ENCODE assay signal across 18 cellular contexts in the genomic region with DNA sequence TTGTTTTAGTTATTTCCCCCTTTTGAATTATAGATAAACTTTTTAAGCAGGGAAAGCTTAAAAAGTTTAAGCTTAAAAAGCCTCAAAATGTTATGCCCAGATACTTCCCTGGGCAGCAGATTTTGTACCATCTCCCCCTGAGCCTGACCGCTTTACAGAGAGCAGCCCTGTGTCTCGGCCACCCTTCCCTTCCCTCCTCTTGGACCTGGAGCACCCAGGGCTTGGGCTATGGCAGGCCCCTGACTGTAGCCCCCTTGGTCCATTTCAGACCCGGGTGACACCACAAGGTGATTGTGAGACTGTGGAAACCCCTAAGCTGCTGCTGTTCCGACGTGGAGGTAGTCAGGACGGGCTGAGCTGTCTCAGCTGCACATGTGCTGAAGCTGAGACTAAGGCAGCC.
DNase-seq lines count a peak whose midpoint lies in the region; ATAC-seq, FAIRE-seq and TF ChIP-seq lines count a peak whose summit lies in the region.
"Had no signal": no experiment of that assay in that cellular context is flagged by ENCODE, and none has a peak within 500 bp of the region (broad histone marks: within the 10 kb centered on the region; RNA-seq: fewer than 3 reads in every experiment).

No MANE protein-coding gene starts in this region.

- no peak for DNase-seq in A549 (ENCODE audit: low read depth in 1 of 2, low spot score in 1 of 2)
- no peak for DNase-seq in hepatocyte (ENCODE audit: low spot score)
- DNase-seq in uterus, result no peak
- DNase-seq in esophagus muscularis mucosa (ENCODE audit: extremely low spot score), result no peak
- DNase-seq in stimulated activated CD4-positive, alpha-beta T cell treated with anti-CD3 and anti-CD28 coated beads, Interleukin-4, amount 100 ng/mL, for 24 hours, result no peak
- no peak for DNase-seq in epidermal melanocyte (ENCODE audit: insufficient read length, low spot score)
- DNase-seq: 8988T; C1 segment of cervical spinal cord; CD4-positive, CD25-positive, alpha-beta regulatory T cell; CD8-positive, alpha-beta memory T cell; COR-L47; HCEC 1CT had no signal

- WGBS in A549 (ENCODE audit: missing lambda C conversion rate), result 78% methylated on average over 5 of the region's 6 CpGs
- 88% methylated on average over 6 of the region's 6 CpGs for WGBS in hepatocyte (ENCODE audit: low lambda C conversion rate, missing lambda C conversion rate)
- 88% methylated on average over 6 of the region's 6 CpGs for WGBS in esophagus muscularis mucosa

- CTCF ChIA-PET in A549 (lab: Yijun Ruan, JAX), result interaction anchor here (0.6 to 1.1 kb wide), 2 partner anchors 36 to 71 kb away, joined by 3 read pairs; no protein-coding TSS in a partner anchor

- H3K27ac ChIP-seq in A549 (peak overlapping the region; percentile 27 to 41; a peak in 2 of 6 replicates), KMS-11 (peak overlapping the region; percentile 21; the same call in 1 of the 2 replicates), hepatocyte (peak overlapping the region; percentile 44), uterus (peak overlapping the region; percentile 2 to 33), esophagus muscularis mucosa (replicated peaks in 1 of 4) (no peak overlapping the region)

- H4K20me1 ChIP-seq in KMS-11 (ENCODE audit: insufficient read depth) (no peaks in the 10 kb centered on the region), hepatocyte (ENCODE audit: insufficient read depth, poor library complexity, severe bottlenecking) (no peaks in the 10 kb centered on the region)

- H2AFZ ChIP-seq in KMS-11 (ENCODE audit: low read depth), result no peak overlapping the region
- H2AFZ ChIP-seq in hepatocyte, result no peak overlapping the region
- H2AFZ ChIP-seq: GM23338 had no signal

- H3K36me3 ChIP-seq in KMS-11 (ENCODE audit: insufficient read depth), result no peaks in the 10 kb centered on the region
- H3K36me3 ChIP-seq in hepatocyte (replicated peaks; ENCODE audit: insufficient read depth, low read depth), result no peaks in the 10 kb centered on the region
- H3K36me3 ChIP-seq in uterus, result no peaks in the 10 kb centered on the region
- no peaks in the 10 kb centered on the region for H3K36me3 ChIP-seq in esophagus muscularis mucosa

- H3K9me3 ChIP-seq in A549, result no peaks in the 10 kb centered on the region
- H3K9me3 ChIP-seq in hepatocyte (ENCODE audit: low read depth), result no peaks in the 10 kb centered on the region
- no peaks in the 10 kb centered on the region for H3K9me3 ChIP-seq in uterus
- H3K9me3 ChIP-seq in esophagus muscularis mucosa, result no peaks in the 10 kb centered on the region

- H3K79me2 ChIP-seq in KMS-11 (ENCODE audit: insufficient read depth, low read depth) (no peaks in the 10 kb centered on the region), hepatocyte (no peaks in the 10 kb centered on the region)

- TF ChIP-seq CTCF in A549 (IDR thresholded peaks at IDR 0.05), result no peak
- no peak for TF ChIP-seq CTCF in KMS-11 (conservative IDR thresholded peaks at IDR 0.05; ENCODE audit: low read depth, low read length)
- no peak for TF ChIP-seq CTCF in hepatocyte (IDR thresholded peaks at IDR 0.05; ENCODE audit: poor library complexity)
- TF ChIP-seq CTCF in uterus (IDR thresholded peaks at IDR 0.05), result no peak
- TF ChIP-seq CTCF in esophagus muscularis mucosa (IDR thresholded peaks at IDR 0.05), result no peak

- H3K27me3 ChIP-seq in KMS-11 (ENCODE audit: insufficient read depth, low read depth), result no peaks in the 10 kb centered on the region
- no peaks in the 10 kb centered on the region for H3K27me3 ChIP-seq in hepatocyte
- no peaks in the 10 kb centered on the region for H3K27me3 ChIP-seq in uterus
- H3K27me3 ChIP-seq in esophagus muscularis mucosa, result no peaks in the 10 kb centered on the region

- intact Hi-C loops in uterus (cut with DNase I; ENCODE audit: low total_unique reads) (no loop called here), esophagus muscularis mucosa (cut with DNase I) (no loop called here)

- H3K4me2 ChIP-seq in A549 (peak overlapping the region; percentile 48), KMS-11 (peak overlapping the region; percentile 31; the same call in 1 of the 2 replicates), hepatocyte (peak overlapping the region; percentile 1)
- H3K4me2 ChIP-seq: GM23338 had no signal

- POLR2A ChIA-PET in A549 (lab: Yijun Ruan, JAX), result no interaction called here

- TF ChIP-seq POLR2A in A549 (IDR thresholded peaks at IDR 0.05; ENCODE audit: low read length) (no peak), uterus (IDR thresholded peaks at IDR 0.05) (no peak), esophagus muscularis mucosa (IDR thresholded peaks at IDR 0.05; ENCODE audit: low read depth) (no peak)

- H3K4me1 ChIP-seq in A549 (peaks cover 15% of the 10 kb centered on the region; the same call in 2 of the 3 replicates), KMS-11 (ENCODE audit: low read depth, poor library complexity, severe bottlenecking) (peaks cover 100% of the 10 kb centered on the region), hepatocyte (ENCODE audit: insufficient read depth) (peaks cover 5% of the 10 kb centered on the region), uterus (no peaks in the 10 kb centered on the region), esophagus muscularis mucosa (peaks cover 6 to 25% (median 22%) of the 10 kb centered on the region in 4 donors)

- no peak overlapping the region for H3K4me3 ChIP-seq in A549
- H3K4me3 ChIP-seq in KMS-11 (IDR thresholded peaks at IDR 0.05; ENCODE audit: insufficient read depth, low read depth, low read length), result no peak overlapping the region
- no peak overlapping the region for H3K4me3 ChIP-seq in hepatocyte
- H3K4me3 ChIP-seq in uterus, result no peak overlapping the region
- H3K4me3 ChIP-seq in esophagus muscularis mucosa, result no peak overlapping the region
- H3K4me3 ChIP-seq: GM23338 had no signal

- no peak for TF ChIP-seq RAD21 in A549 (conservative IDR thresholded peaks at IDR 0.05 in 1 of 2, IDR thresholded peaks at IDR 0.05 in 1 of 2)

- no peak for TF ChIP-seq EP300 in A549 (IDR thresholded peaks at IDR 0.05)
- no peak for TF ChIP-seq EP300 in esophagus muscularis mucosa (IDR thresholded peaks at IDR 0.05)

- H3K9me2 ChIP-seq in hepatocyte (replicated peaks; ENCODE audit: insufficient read depth), result no peaks in the 10 kb centered on the region

- H3K9ac ChIP-seq in KMS-11, result no peak overlapping the region

- FAIRE-seq in A549 (lab: Jason Lieb, UNC), result no peak
- FAIRE-seq: D721Med, G401.6, GM12891, H54 had no signal

- peak; percentile 15 to 53; a peak in 3 of 6 replicates for ATAC-seq in A549
- ATAC-seq: GM23338 had no signal

TF ChIP-seq in A549, 52 proteins besides CTCF, POLR2A, EP300 and RAD21:
- TF ChIP-seq, protein P1, sequence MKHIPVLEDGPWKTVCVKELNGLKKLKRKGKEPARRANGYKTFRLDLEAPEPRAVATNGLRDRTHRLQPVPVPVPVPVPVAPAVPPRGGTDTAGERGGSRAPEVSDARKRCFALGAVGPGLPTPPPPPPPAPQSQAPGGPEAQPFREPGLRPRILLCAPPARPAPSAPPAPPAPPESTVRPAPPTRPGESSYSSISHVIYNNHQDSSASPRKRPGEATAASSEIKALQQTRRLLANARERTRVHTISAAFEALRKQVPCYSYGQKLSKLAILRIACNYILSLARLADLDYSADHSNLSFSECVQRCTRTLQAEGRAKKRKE (CRISPR knock-in tag; IDR thresholded peaks at IDR 0.05; ENCODE audit: low read depth), result no peak
- TF ChIP-seq FOSL2 (IDR thresholded peaks at IDR 0.05), result no peak
- no peak for TF ChIP-seq FOSL2 (CRISPR knock-in tag; IDR thresholded peaks at IDR 0.05)
- no peak for TF ChIP-seq PHF8 (IDR thresholded peaks at IDR 0.05; ENCODE audit: borderline replicate concordance, low read depth)
- no peak for TF ChIP-seq GATA3 (IDR thresholded peaks at IDR 0.05; ENCODE audit: borderline replicate concordance)
- no peak for TF ChIP-seq RCOR1 (IDR thresholded peaks at IDR 0.05; ENCODE audit: low read depth, low read length)
TF ChIP-seq in A549: peak in this region for 0.

Comparison
In these comparisons a context has a peak if more than half of its experiments do, and no peak if none do; other contexts are left out.
1. H3K27ac ChIP-seq: peak in A549 (2 of 2), KMS-11 (single experiment), hepatocyte (single experiment) and uterus (2 of 2); none in esophagus muscularis mucosa (0 of 4).
2. Peak in every context shown above with its lines, with median percentiles within 50 percentile points of each other: H3K4me2 ChIP-seq.